In the genomic region with DNA sequence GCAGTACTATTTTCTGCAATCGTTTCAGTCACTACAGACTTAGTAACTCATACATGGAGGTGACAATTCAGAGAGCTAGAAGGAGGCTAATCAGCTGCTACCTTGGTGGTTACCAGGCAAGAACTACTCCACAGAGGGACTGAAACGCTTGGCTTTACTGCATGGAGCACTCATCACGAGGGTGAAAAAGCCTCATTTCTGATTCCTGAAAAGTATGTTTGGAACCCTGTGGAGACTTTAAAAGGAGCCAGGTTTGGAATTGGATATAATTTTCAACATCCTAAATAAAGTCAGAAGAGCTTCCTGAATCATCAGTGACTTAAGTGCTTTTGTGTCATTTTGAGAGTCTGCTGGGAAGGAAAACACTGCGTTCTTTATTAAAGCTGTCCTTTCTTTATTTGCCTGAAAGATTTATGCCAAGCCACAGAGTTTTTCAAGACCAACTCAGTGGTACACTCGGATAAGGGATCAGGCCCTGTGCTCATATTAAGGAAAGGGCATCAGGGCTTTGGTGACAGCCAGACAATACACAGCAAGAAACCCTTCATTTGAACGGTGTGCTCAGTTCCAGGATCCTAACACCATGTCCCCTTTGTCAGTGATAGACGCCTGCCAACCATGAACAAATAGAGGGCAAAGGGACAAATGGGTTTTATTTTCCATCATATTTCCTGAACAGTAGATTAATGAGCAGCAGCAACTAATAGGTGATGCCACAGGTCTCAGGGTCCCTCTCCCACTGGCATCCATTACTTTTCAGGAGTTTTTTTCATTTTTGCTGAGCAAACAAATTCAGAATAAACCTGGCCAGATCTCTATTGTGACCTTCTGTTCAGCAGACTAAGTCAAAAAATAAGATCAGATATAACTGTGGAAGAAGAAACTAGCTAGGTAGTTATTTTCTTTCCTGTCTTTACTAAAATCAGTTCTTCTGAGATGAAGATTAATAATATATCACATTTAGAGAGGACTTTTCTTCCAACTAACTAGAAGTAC, we compare ENCODE assay signal across 12 cellular contexts.
DNase-seq lines count a peak whose midpoint lies in the region; ATAC-seq, FAIRE-seq and TF ChIP-seq lines count a peak whose summit lies in the region.
"Had no signal": no experiment of that assay in that cellular context is flagged by ENCODE, and none has a peak within 500 bp of the region (broad histone marks: within the 10 kb centered on the region; RNA-seq: fewer than 3 reads in every experiment).

No MANE protein-coding gene starts in this region.

- peak overlapping the region; percentile 14 for H3K27ac Mint-ChIP-seq in activated CD4-positive, alpha-beta memory T cell treated with anti-CD3 and anti-CD28 coated beads for 36 hours
- H3K27ac Mint-ChIP-seq in activated CD4-positive, alpha-beta memory T cell treated with anti-CD3 and anti-CD28 coated beads, Interleukin-2, amount 10 ng/mL, durations not matched to agents 7 days and 5 days: no peak overlapping the region
- H3K27ac Mint-ChIP-seq in astrocyte (ENCODE audit: unreplicated experiment): no peak overlapping the region
- H3K27ac Mint-ChIP-seq: T-helper 1 cell treated with Interleukin-12 subunit alpha and Interleukin-12 subunit beta and Interleukin-4 antibody, amounts not matched to agents 30 μg/mL and 1 μg/mL, for 36 hours had no signal

- peaks cover 9% of the 10 kb centered on the region for H3K36me3 ChIP-seq in astrocyte (ENCODE audit: insufficient read depth, low read length)
- no peaks in the 10 kb centered on the region for H3K36me3 ChIP-seq in thyroid gland

- TF ChIP-seq POLR2A in thyroid gland (IDR thresholded peaks at IDR 0.05): no peak

- peaks cover 8% of the 10 kb centered on the region for H3K4me1 ChIP-seq in astrocyte (ENCODE audit: insufficient read depth, low read length)
- H3K4me1 ChIP-seq in thyroid gland: peaks cover 17 to 19% of the 10 kb centered on the region in 2 donors

- H4K20me1 ChIP-seq in astrocyte (ENCODE audit: insufficient read depth, low read length): peaks cover 40% of the 10 kb centered on the region

- H3K4me1 Mint-ChIP-seq in activated CD4-positive, alpha-beta memory T cell treated with anti-CD3 and anti-CD28 coated beads for 36 hours (ENCODE audit: low read depth): peaks cover 14% of the 10 kb centered on the region
- H3K4me1 Mint-ChIP-seq in activated CD4-positive, alpha-beta memory T cell treated with anti-CD3 and anti-CD28 coated beads, Interleukin-2, amount 10 ng/mL, durations not matched to agents 7 days and 5 days: peaks cover 2% of the 10 kb centered on the region
- peaks cover 4% of the 10 kb centered on the region for H3K4me1 Mint-ChIP-seq in astrocyte (ENCODE audit: low read depth, unreplicated experiment)

- TF ChIP-seq CTCF in astrocyte (IDR thresholded peaks at IDR 0.05; ENCODE audit: insufficient read depth, low read depth, low read length): no peak
- no peak for TF ChIP-seq CTCF in thyroid gland (IDR thresholded peaks at IDR 0.05)

- no peak for DNase-seq in activated CD4-positive, alpha-beta memory T cell treated with anti-CD3 and anti-CD28 coated beads for 36 hours
- no peak for DNase-seq in activated CD4-positive, alpha-beta memory T cell treated with anti-CD3 and anti-CD28 coated beads, Interleukin-2, amount 10 ng/mL, durations not matched to agents 7 days and 5 days
- DNase-seq in astrocyte (ENCODE audit: low read depth) (no peak), hippocampal formation (lab: John Stamatoyannopoulos, UW) (peak; percentile 16 to 85), thyroid gland (no peak), NCI-H1105 (lab: John Stamatoyannopoulos, UW) (no peak)
- DNase-seq: GDM1, kidney glomerular epithelial cell had no signal

- H3K4me3 ChIP-seq in astrocyte (ENCODE audit: insufficient read depth, low read depth, low read length) (no peak overlapping the region), thyroid gland (replicated peaks in 1 of 3) (no peak overlapping the region)

- FAIRE-seq in astrocyte (lab: Jason Lieb, UNC): no peak
- FAIRE-seq: urothelium cell line had no signal

- no peak overlapping the region for H2AFZ ChIP-seq in astrocyte (ENCODE audit: low read depth, low read length)

- 58 to 64% methylated on average over 7 of the region's 7 CpGs for WGBS in thyroid gland, 2 donors

- H3K9ac ChIP-seq in astrocyte (ENCODE audit: low read length): peak overlapping the region; percentile 10

- H3K27ac ChIP-seq in astrocyte (ENCODE audit: low read depth, low read length) (no peak overlapping the region), thyroid gland (peak overlapping the region in 2 of 3 donors; percentile 37 to 57)

- no peak overlapping the region for H3K4me3 Mint-ChIP-seq in activated CD4-positive, alpha-beta memory T cell treated with anti-CD3 and anti-CD28 coated beads for 36 hours
- H3K4me3 Mint-ChIP-seq in activated CD4-positive, alpha-beta memory T cell treated with anti-CD3 and anti-CD28 coated beads, Interleukin-2, amount 10 ng/mL, durations not matched to agents 7 days and 5 days: no peak overlapping the region
- no peak overlapping the region for H3K4me3 Mint-ChIP-seq in astrocyte (ENCODE audit: unreplicated experiment)
- H3K4me3 Mint-ChIP-seq: T-helper 1 cell treated with Interleukin-12 subunit alpha and Interleukin-12 subunit beta and Interleukin-4 antibody, amounts not matched to agents 30 μg/mL and 1 μg/mL, for 36 hours had no signal

- ATAC-seq in HG02970 (IDR thresholded peaks at IDR 0.05; ENCODE audit: low FRiP score, unreplicated experiment) (no peak), HG03521 (IDR thresholded peaks at IDR 0.05; ENCODE audit: unreplicated experiment) (no peak)

- peaks cover 10% of the 10 kb centered on the region for H3K79me2 ChIP-seq in astrocyte (ENCODE audit: insufficient read depth, low read length)

- H3K27me3 ChIP-seq in astrocyte (ENCODE audit: insufficient read depth, low read length): no peaks in the 10 kb centered on the region
- no peaks in the 10 kb centered on the region for H3K27me3 ChIP-seq in thyroid gland

- no peaks in the 10 kb centered on the region for H3K9me3 Mint-ChIP-seq in activated CD4-positive, alpha-beta memory T cell treated with anti-CD3 and anti-CD28 coated beads for 36 hours
- H3K9me3 Mint-ChIP-seq in activated CD4-positive, alpha-beta memory T cell treated with anti-CD3 and anti-CD28 coated beads, Interleukin-2, amount 10 ng/mL, durations not matched to agents 7 days and 5 days: no peaks in the 10 kb centered on the region
- no peaks in the 10 kb centered on the region for H3K9me3 Mint-ChIP-seq in astrocyte (ENCODE audit: unreplicated experiment)
- H3K9me3 Mint-ChIP-seq: T-helper 1 cell treated with Interleukin-12 subunit alpha and Interleukin-12 subunit beta and Interleukin-4 antibody, amounts not matched to agents 30 μg/mL and 1 μg/mL, for 36 hours had no signal

- H3K36me3 Mint-ChIP-seq in activated CD4-positive, alpha-beta memory T cell treated with anti-CD3 and anti-CD28 coated beads for 36 hours: peaks cover 14% of the 10 kb centered on the region
- H3K36me3 Mint-ChIP-seq in activated CD4-positive, alpha-beta memory T cell treated with anti-CD3 and anti-CD28 coated beads, Interleukin-2, amount 10 ng/mL, durations not matched to agents 7 days and 5 days (ENCODE audit: low read depth): peaks cover 30% of the 10 kb centered on the region
- peaks cover 4% of the 10 kb centered on the region for H3K36me3 Mint-ChIP-seq in astrocyte (ENCODE audit: low read depth, unreplicated experiment)

- intact Hi-C loops in activated CD4-positive, alpha-beta memory T cell treated with anti-CD3 and anti-CD28 coated beads for 36 hours (cut with micrococcal nuclease): loop anchor here (10.0 kb wide), 1 partner anchor 103 kb away; a partner anchor contains a TSS
- intact Hi-C loops in thyroid gland (cut with DNase I): no loop called here

- CTCF ChIA-PET in activated CD4-positive, alpha-beta memory T cell treated with anti-CD3 and anti-CD28 coated beads for 36 hours (lab: Charles Lee): no interaction called here
- CTCF ChIA-PET in activated CD4-positive, alpha-beta memory T cell treated with anti-CD3 and anti-CD28 coated beads, Interleukin-2, amount 10 ng/mL, durations not matched to agents 7 days and 5 days (lab: Charles Lee): no interaction called here

- no peak overlapping the region for H3K4me2 ChIP-seq in astrocyte (ENCODE audit: low read length)

- POLR2A ChIA-PET in activated CD4-positive, alpha-beta memory T cell treated with anti-CD3 and anti-CD28 coated beads for 36 hours (lab: Charles Lee): no interaction called here
- POLR2A ChIA-PET in activated CD4-positive, alpha-beta memory T cell treated with anti-CD3 and anti-CD28 coated beads, Interleukin-2, amount 10 ng/mL, durations not matched to agents 7 days and 5 days (lab: Charles Lee): interaction anchor here (0.7 kb wide), 1 partner anchor 194 kb away, joined by 3 read pairs; no protein-coding TSS in a partner anchor

- H3K27me3 Mint-ChIP-seq in activated CD4-positive, alpha-beta memory T cell treated with anti-CD3 and anti-CD28 coated beads for 36 hours: no peaks in the 10 kb centered on the region
- no peaks in the 10 kb centered on the region for H3K27me3 Mint-ChIP-seq in activated CD4-positive, alpha-beta memory T cell treated with anti-CD3 and anti-CD28 coated beads, Interleukin-2, amount 10 ng/mL, durations not matched to agents 7 days and 5 days
- H3K27me3 Mint-ChIP-seq in astrocyte (ENCODE audit: low read depth, unreplicated experiment): no peaks in the 10 kb centered on the region

- no peaks in the 10 kb centered on the region for H3K9me3 ChIP-seq in astrocyte (ENCODE audit: insufficient read depth, low read depth, low read length)
- no peaks in the 10 kb centered on the region for H3K9me3 ChIP-seq in thyroid gland

Comparison
In these comparisons a context has a peak if more than half of its experiments do, and no peak if none do; other contexts are left out.
1. DNase-seq: peak in hippocampal formation (2 of 2); none in activated CD4-positive, alpha-beta memory T cell treated with anti-CD3 and anti-CD28 coated beads for 36 hours (single experiment), activated CD4-positive, alpha-beta memory T cell treated with anti-CD3 and anti-CD28 coated beads, Interleukin-2, amount 10 ng/mL, durations not matched to agents 7 days and 5 days (single experiment), astrocyte (single experiment), thyroid gland (0 of 2) and NCI-H1105 (single experiment).